ENCODE assay signal across 1 cellular context in the genomic region with DNA sequence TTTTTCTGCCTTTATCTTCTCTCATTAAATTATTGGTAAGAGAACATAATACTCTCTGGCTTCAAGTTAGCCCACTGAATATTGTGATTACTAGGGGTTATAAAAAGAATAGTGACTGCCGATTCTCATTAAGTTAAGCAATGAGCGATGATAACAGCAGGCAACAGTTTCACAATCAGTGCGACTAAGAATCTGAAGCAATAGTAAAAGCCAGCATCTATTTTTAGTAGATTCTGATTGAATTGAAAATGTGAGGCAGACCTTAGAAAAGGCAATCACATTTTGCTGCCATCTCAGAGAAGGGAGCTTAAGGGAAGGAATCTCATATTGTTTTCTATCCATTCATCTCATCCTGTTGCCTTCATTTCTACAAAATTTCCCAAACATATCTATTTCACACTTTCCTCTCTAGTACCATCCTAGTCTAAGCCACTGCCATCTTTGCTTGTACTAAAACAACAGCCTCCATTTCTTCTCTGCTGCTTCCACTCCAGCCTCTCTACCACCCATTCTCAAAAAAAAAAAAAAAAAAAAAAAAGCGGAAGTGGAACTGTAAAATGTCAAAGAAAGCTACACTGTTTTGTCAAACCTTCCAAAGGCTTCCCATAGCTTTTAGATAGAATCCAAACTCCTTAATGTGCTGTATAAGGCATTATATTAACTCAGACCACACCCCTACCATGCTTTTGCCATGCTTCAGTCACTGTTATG.
TF ChIP-seq lines count a peak whose summit lies in the region.

No MANE protein-coding gene starts in this region.

TF ChIP-seq in HepG2, 621 proteins besides CTCF, POLR2A, EP300 and RAD21 (continued from another document):
- TF ChIP-seq SP140L (CRISPR knock-in tag; IDR thresholded peaks at IDR 0.05; ENCODE audit: borderline replicate concordance) (no peak), TOPORS (CRISPR knock-in tag; IDR thresholded peaks at IDR 0.05) (no peak), SATB2 (CRISPR knock-in tag; IDR thresholded peaks at IDR 0.05) (no peak), ZNF253 (CRISPR knock-in tag; IDR thresholded peaks at IDR 0.05; ENCODE audit: borderline replicate concordance) (no peak), ZNF605 (CRISPR knock-in tag; IDR thresholded peaks at IDR 0.05) (no peak), MEIS1 (CRISPR knock-in tag; IDR thresholded peaks at IDR 0.05; ENCODE audit: borderline replicate concordance) (no peak), SRF (IDR thresholded peaks at IDR 0.05; ENCODE audit: low read depth, low read length) (no peak), GATAD1 (CRISPR knock-in tag; IDR thresholded peaks at IDR 0.05) (no peak), ZMYM4 (CRISPR knock-in tag; IDR thresholded peaks at IDR 0.05) (no peak)
- TF ChIP-seq, protein P1, sequence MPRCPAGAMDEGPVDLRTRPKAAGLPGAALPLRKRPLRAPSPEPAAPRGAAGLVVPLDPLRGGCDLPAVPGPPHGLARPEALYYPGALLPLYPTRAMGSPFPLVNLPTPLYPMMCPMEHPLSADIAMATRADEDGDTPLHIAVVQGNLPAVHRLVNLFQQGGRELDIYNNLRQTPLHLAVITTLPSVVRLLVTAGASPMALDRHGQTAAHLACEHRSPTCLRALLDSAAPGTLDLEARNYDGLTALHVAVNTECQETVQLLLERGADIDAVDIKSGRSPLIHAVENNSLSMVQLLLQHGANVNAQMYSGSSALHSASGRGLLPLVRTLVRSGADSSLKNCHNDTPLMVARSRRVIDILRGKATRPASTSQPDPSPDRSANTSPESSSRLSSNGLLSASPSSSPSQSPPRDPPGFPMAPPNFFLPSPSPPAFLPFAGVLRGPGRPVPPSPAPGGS (CRISPR knock-in tag; IDR thresholded peaks at IDR 0.05), result no peak
